25 cellular contexts compared by ENCODE assay signal in the genomic region with DNA sequence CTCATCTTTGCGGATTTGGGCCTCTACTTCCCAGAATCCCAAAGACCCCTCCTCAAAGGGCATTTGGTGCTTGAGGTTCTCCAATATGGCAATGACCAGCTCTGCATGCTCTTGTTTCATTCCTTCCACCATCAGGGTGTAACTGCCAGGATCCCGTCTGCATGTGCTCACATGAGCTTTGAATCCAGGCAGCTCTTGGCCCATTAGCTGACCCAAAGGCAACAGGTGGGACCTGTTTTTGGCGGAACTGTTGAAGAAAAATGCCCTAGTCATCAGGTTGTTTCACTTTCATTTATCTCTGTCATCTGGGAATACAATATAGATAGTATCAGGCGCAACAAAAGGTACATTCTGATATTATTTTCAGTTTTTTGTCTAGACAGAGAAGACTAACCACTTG.
"Had no signal": no experiment of that assay in that cellular context is flagged by ENCODE, and none has a peak within 500 bp of the region (broad histone marks: within the 10 kb centered on the region; RNA-seq: fewer than 3 reads in every experiment).

No MANE protein-coding gene starts in this region.

- H3K36me3 Mint-ChIP-seq: WTC11 had no signal

- ATAC-seq: activated CD8-positive, alpha-beta T cell treated with anti-CD3 and anti-CD28 coated beads for 36 hours; activated naive CD8-positive, alpha-beta T cell treated with anti-CD3 and anti-CD28 coated beads, Interleukin-2, amount 50 U/mL, for 24 hours; activated T-cell treated with anti-CD3 and anti-CD28 coated beads, Interleukin-2, amount 50 U/mL, for 4 hours; activated T-helper 17 cell treated with anti-CD3 and anti-CD28 coated beads, Interleukin-2, amount 50 U/mL, for 72 hours; foreskin keratinocyte; naive thymus-derived CD4-positive, alpha-beta T cell; sciatic nerve; stimulated activated naive CD8-positive, alpha-beta T cell treated with anti-CD3 and anti-CD28 coated beads, Interleukin-15, Interleukin-2, amounts not matched to agents 100 U/mL and 50 U/mL, for 24 hours; upper lobe of right lung; WTC11 had no signal

- H3K4me1 ChIP-seq: parathyroid adenoma, upper lobe of right lung had no signal

- H2AFZ ChIP-seq: parathyroid adenoma had no signal

- H3K79me2 ChIP-seq: parathyroid adenoma had no signal

- H3K4me3 ChIP-seq: left ventricle myocardium inferior, skin epidermis, thoracic aorta, upper lobe of right lung had no signal

- H3K4me1 Mint-ChIP-seq: activated naive CD4-positive, alpha-beta T cell treated with anti-CD3 and anti-CD28 coated beads, Interleukin-2, amount 50 U/mL, for 24 hours; activated naive CD8-positive, alpha-beta T cell treated with anti-CD3 and anti-CD28 coated beads, Interleukin-2, amount 50 U/mL, for 24 hours; activated T-helper 17 cell treated with anti-CD3 and anti-CD28 coated beads, Interleukin-2, amount 50 U/mL, for 72 hours; naive thymus-derived CD4-positive, alpha-beta T cell had no signal

- H3K27me3 ChIP-seq: foreskin keratinocyte, upper lobe of right lung had no signal

- H3K4me3 Mint-ChIP-seq: activated CD8-positive, alpha-beta T cell treated with anti-CD3 and anti-CD28 coated beads for 36 hours; activated naive CD4-positive, alpha-beta T cell treated with anti-CD3 and anti-CD28 coated beads, Interleukin-2, amount 50 U/mL, for 24 hours; activated naive CD8-positive, alpha-beta T cell treated with anti-CD3 and anti-CD28 coated beads, Interleukin-2, amount 50 U/mL, for 24 hours; activated T-cell treated with anti-CD3 and anti-CD28 coated beads, Interleukin-2, amount 50 U/mL, for 4 hours; activated T-helper 17 cell treated with anti-CD3 and anti-CD28 coated beads, Interleukin-2, amount 50 U/mL, for 72 hours; naive thymus-derived CD4-positive, alpha-beta T cell; neural crest cell; WTC11 had no signal

- H3K9me3 ChIP-seq: upper lobe of right lung had no signal

- H3K27ac ChIP-seq: foreskin keratinocyte, left ventricle myocardium inferior, parathyroid adenoma, skin epidermis, upper lobe of right lung had no signal

- H3K27me3 Mint-ChIP-seq: activated CD8-positive, alpha-beta T cell treated with anti-CD3 and anti-CD28 coated beads for 36 hours; activated naive CD4-positive, alpha-beta T cell treated with anti-CD3 and anti-CD28 coated beads, Interleukin-2, amount 50 U/mL, for 24 hours; activated naive CD8-positive, alpha-beta T cell treated with anti-CD3 and anti-CD28 coated beads, Interleukin-2, amount 50 U/mL, for 24 hours; activated T-helper 17 cell treated with anti-CD3 and anti-CD28 coated beads, Interleukin-2, amount 50 U/mL, for 72 hours; naive thymus-derived CD4-positive, alpha-beta T cell had no signal

- H3K36me3 ChIP-seq: left ventricle myocardium inferior, thoracic aorta, upper lobe of right lung had no signal

- H3K27ac Mint-ChIP-seq: activated CD8-positive, alpha-beta T cell treated with anti-CD3 and anti-CD28 coated beads for 36 hours; activated naive CD4-positive, alpha-beta T cell treated with anti-CD3 and anti-CD28 coated beads, Interleukin-2, amount 50 U/mL, for 24 hours; activated naive CD8-positive, alpha-beta T cell treated with anti-CD3 and anti-CD28 coated beads, Interleukin-2, amount 50 U/mL, for 24 hours; activated T-helper 17 cell treated with anti-CD3 and anti-CD28 coated beads, Interleukin-2, amount 50 U/mL, for 72 hours; naive thymus-derived CD4-positive, alpha-beta T cell; WTC11 had no signal

- DNase-seq: activated CD4-positive, alpha-beta T cell treated with anti-CD3 and anti-CD28 coated beads for 1 hour; activated CD4-positive, alpha-beta T cell treated with anti-CD3 and anti-CD28 coated beads, Interleukin-2, amount 50 U/mL, for 1 hour; activated CD8-positive, alpha-beta T cell treated with anti-CD3 and anti-CD28 coated beads for 36 hours; activated naive CD8-positive, alpha-beta T cell treated with anti-CD3 and anti-CD28 coated beads, Interleukin-2, amount 50 U/mL, for 24 hours; activated T-cell treated with anti-CD3 and anti-CD28 coated beads, Interleukin-2, amount 50 U/mL, for 4 hours; amygdala; caudate nucleus; foreskin keratinocyte; left ventricle myocardium inferior; midbrain; naive thymus-derived CD4-positive, alpha-beta T cell; nucleus accumbens; stimulated activated CD4-positive, alpha-beta T cell treated with anti-CD3 and anti-CD28 coated beads, Interleukin-12 subunit alpha, Interleukin-12 subunit beta, amount 100 ng/mL, for 4 hours; stimulated activated CD4-positive, alpha-beta T cell treated with anti-CD3 and anti-CD28 coated beads, Interleukin-4, amount 100 ng/mL, for 1 hour; stimulated activated naive CD8-positive, alpha-beta T cell treated with anti-CD3 and anti-CD28 coated beads, Interleukin-15, Interleukin-2, amounts not matched to agents 100 U/mL and 50 U/mL, for 24 hours; T-helper 2 cell; upper lobe of right lung had no signal

- H3K9ac ChIP-seq: parathyroid adenoma had no signal
